In the genomic region with DNA sequence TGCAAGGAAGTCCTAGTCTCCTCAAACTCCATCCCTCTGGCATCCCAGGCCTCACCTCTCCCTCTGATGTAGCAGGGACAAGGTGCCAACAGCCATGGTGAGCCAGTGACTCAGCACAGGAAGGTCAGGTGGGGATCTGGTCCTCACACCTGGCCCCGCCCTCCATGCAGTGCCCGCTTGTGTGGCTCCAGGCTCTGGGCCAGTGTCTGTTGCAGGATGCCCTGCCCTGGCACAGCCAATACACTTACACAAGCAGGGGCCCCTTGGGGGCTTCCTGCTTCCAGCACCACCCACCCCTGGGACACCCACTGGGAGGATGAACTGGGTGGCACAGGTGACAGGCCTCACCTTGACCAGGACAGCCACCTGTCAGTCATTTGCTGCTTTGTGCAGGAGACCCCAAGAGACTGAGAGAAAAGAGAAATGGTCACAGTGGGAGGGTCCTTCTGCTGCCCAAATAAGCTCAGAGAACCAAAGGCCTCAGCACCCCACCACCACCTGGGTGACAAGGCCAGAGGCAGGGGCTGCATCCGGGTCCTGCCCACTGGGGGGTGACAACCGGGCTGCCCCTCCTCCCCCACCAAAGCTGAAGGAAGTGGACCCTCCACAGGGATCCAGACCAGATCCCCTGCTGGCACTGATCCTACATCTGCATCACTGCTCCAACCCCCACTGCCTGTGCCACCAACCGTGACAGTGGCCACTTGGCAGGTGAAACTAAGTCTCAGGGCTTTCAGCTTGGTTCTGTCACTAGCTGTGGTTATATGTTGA, we compare ENCODE assay signal across 30 cellular contexts.
"Had no signal": no experiment of that assay in that cellular context is flagged by ENCODE, and none has a peak within 500 bp of the region (broad histone marks: within the 10 kb centered on the region; RNA-seq: fewer than 3 reads in every experiment).

No MANE protein-coding gene starts in this region.

- H3K4me2 ChIP-seq: neural progenitor cell had no signal

- H3K4me1 ChIP-seq: heart left ventricle, lower lobe of right lung, neural progenitor cell, right atrium auricular region, right lobe of liver, suprapubic skin, tibial artery, upper lobe of left lung had no signal

- H3K4me1 Mint-ChIP-seq: mesothelial cell of epicardium, naive B cell, natural killer cell, nephron progenitor cell, neural progenitor cell had no signal

- ATAC-seq: heart left ventricle, left lobe of liver, left ventricle myocardium superior, natural killer cell had no signal

- H3K27ac ChIP-seq: heart left ventricle, lower lobe of right lung, neural progenitor cell, neutrophil, ovary, right atrium auricular region, right lobe of liver, skin epidermis, suprapubic skin, thoracic aorta, tibial artery, upper lobe of left lung had no signal

- H3K27ac Mint-ChIP-seq: mesothelial cell of epicardium; naive B cell; natural killer cell; nephron progenitor cell; neural progenitor cell; progenitor cell of endocrine pancreas; stimulated activated naive CD8-positive, alpha-beta T cell treated with anti-CD3 and anti-CD28 coated beads, Interleukin-15, Interleukin-2, amounts not matched to agents 100 ng/mL and 50 ng/mL, for 24 hours had no signal

- H3K36me3 Mint-ChIP-seq: mesothelial cell of epicardium, natural killer cell had no signal

- H3K4me3 ChIP-seq: heart left ventricle, lower lobe of right lung, neural progenitor cell, ovary, right atrium auricular region, right lobe of liver, skin epidermis, suprapubic skin, thoracic aorta, tibial artery, upper lobe of left lung had no signal

- H3K36me3 ChIP-seq: heart left ventricle, lower lobe of right lung, neural progenitor cell, neutrophil, ovary, right atrium auricular region, right lobe of liver, suprapubic skin, thoracic aorta, tibial artery, upper lobe of left lung had no signal

- H3K27me3 ChIP-seq: heart left ventricle, neural progenitor cell, neutrophil, ovary, right atrium auricular region, right lobe of liver, suprapubic skin, upper lobe of left lung had no signal

- H3K9me3 ChIP-seq: lower lobe of right lung, ovary, right atrium auricular region, right lobe of liver, suprapubic skin, thoracic aorta had no signal

- H3K27me3 Mint-ChIP-seq: naive B cell; progenitor cell of endocrine pancreas; stimulated activated naive CD8-positive, alpha-beta T cell treated with anti-CD3 and anti-CD28 coated beads, Interleukin-15, Interleukin-2, amounts not matched to agents 100 ng/mL and 50 ng/mL, for 24 hours had no signal

- DNase-seq: heart left ventricle; kidney glomerular epithelial cell; left cardiac atrium; left ventricle myocardium superior; lower lobe of right lung; mammary epithelial cell; mesenchymal stem cell; naive B cell; natural killer cell; nephron progenitor cell; occipital lobe; ovary; right lobe of liver; stimulated activated CD4-positive, alpha-beta T cell treated with anti-CD3 and anti-CD28 coated beads, Interleukin-12 subunit alpha, Interleukin-12 subunit beta, amount 100 ng/mL, for 4 hours; stimulated activated CD4-positive, alpha-beta T cell treated with anti-CD3 and anti-CD28 coated beads, Interleukin-15, amount 100 ng/mL, for 24 hours; stimulated activated CD4-positive, alpha-beta T cell treated with anti-CD3 and anti-CD28 coated beads, Interleukin-2, amount 100 ng/mL, for 24 hours; stimulated activated CD4-positive, alpha-beta T cell treated with anti-CD3 and anti-CD28 coated beads, Interleukin-4, amount 100 ng/mL, for 1 hour; stimulated activated naive CD4-positive, alpha-beta T cell; tibial artery; upper lobe of left lung had no signal

- H3K4me3 Mint-ChIP-seq: mesothelial cell of epicardium; natural killer cell; nephron progenitor cell; neural progenitor cell; stimulated activated naive CD8-positive, alpha-beta T cell treated with anti-CD3 and anti-CD28 coated beads, Interleukin-15, Interleukin-2, amounts not matched to agents 100 ng/mL and 50 ng/mL, for 24 hours had no signal

- H3K9ac ChIP-seq: neural progenitor cell had no signal
